In genomic region chr4:52651993-52652672, GRCh38 we compare ENCODE assay signal across 23 cellular contexts. TPM values are rescaled to one million over a fixed set of nuclear protein-coding genes. Genes with fewer than 3 reads are reported as not detected.
DNase-seq lines count a peak whose midpoint lies in the region; ATAC-seq and TF ChIP-seq lines count a peak whose summit lies in the region.
"Had no signal": no experiment of that assay in that cellular context is flagged by ENCODE, and none has a peak within 500 bp of the region (broad histone marks: within the 10 kb centered on the region; RNA-seq: fewer than 3 reads in every experiment).

No MANE protein-coding gene starts in this region.

- no peak for DNase-seq in activated T-cell treated with anti-CD3 and anti-CD28 coated beads, Interleukin-2, amount 50 U/mL, for 72 hours
- no peak for DNase-seq in activated T-cell treated with anti-CD3 and anti-CD28 coated beads for 4 hours
- DNase-seq in central memory CD8-positive, alpha-beta T cell (ENCODE audit: low spot score in 2 of 2): no peak
- DNase-seq in thoracic aorta (ENCODE audit: low spot score): no peak
- no peak for DNase-seq in epidermal melanocyte (ENCODE audit: insufficient read length, low spot score)
- no peak for DNase-seq in AG20443 (ENCODE audit: low spot score)
- DNase-seq: activated CD8-positive, alpha-beta memory T cell treated with anti-CD3 and anti-CD28 coated beads for 24 hours; activated T-cell treated with anti-CD3 and anti-CD28 coated beads, Interleukin-2, amount 50 U/mL, for 48 hours; dorsolateral prefrontal cortex; heart right ventricle; left colon; mesenchymal stem cell; MM.1S; NCI-H1417; NCI-H2081 treated with DMSO at 0.1 percent for 48 hours; NCI-H345; T1000; upper lobe of right lung had no signal

- peaks cover 0 to 8% of the 10 kb centered on the region in 2 donors for H3K36me3 Mint-ChIP-seq in activated T-cell treated with anti-CD3 and anti-CD28 coated beads, Interleukin-2, amount 50 U/mL, for 72 hours (ENCODE audit: insufficient read depth in 2 of 2)
- H3K36me3 Mint-ChIP-seq in IgD-negative memory B cell: peaks cover 3% of the 10 kb centered on the region
- no peaks in the 10 kb centered on the region for H3K36me3 Mint-ChIP-seq in central memory CD8-positive, alpha-beta T cell (ENCODE audit: insufficient read depth)

- H3K36me3 ChIP-seq in thoracic aorta: no peaks in the 10 kb centered on the region
- H3K36me3 ChIP-seq: heart right ventricle, upper lobe of right lung had no signal

- H3K27ac Mint-ChIP-seq in activated T-cell treated with anti-CD3 and anti-CD28 coated beads, Interleukin-2, amount 50 U/mL, for 72 hours: peak overlapping the region; percentile 0
- peak overlapping the region in 1 of 3 donors; percentile 35 for H3K27ac Mint-ChIP-seq in IgD-negative memory B cell
- peak overlapping the region; percentile 8 for H3K27ac Mint-ChIP-seq in central memory CD8-positive, alpha-beta T cell (ENCODE audit: low read depth)
- H3K27ac Mint-ChIP-seq: activated naive CD4-positive, alpha-beta T cell treated with anti-CD3 and anti-CD28 coated beads, Interleukin-2, amount 50 U/mL, for 72 hours had no signal

- no peak for TF ChIP-seq CTCF in thoracic aorta (IDR thresholded peaks at IDR 0.05)

- ATAC-seq in activated T-cell treated with anti-CD3 and anti-CD28 coated beads, Interleukin-2, amount 50 U/mL, for 72 hours (replicated peaks in 1 of 2): no peak
- no peak for ATAC-seq in central memory CD8-positive, alpha-beta T cell (replicated peaks; ENCODE audit: extremely low read depth, poor library complexity, severe bottlenecking)
- no peak for ATAC-seq in thoracic aorta (ENCODE audit: insufficient number of reproducible peaks, low FRiP score, low read depth)
- no peak for ATAC-seq in GM19397 (IDR thresholded peaks at IDR 0.05; ENCODE audit: unreplicated experiment)
- ATAC-seq: activated naive CD4-positive, alpha-beta T cell treated with anti-CD3 and anti-CD28 coated beads, Interleukin-2, amount 50 U/mL, for 72 hours; heart right ventricle; left colon; SK-N-SH treated with all-trans-retinoic acid at 6 μM for 48 hours; upper lobe of right lung had no signal

- H3K27me3 Mint-ChIP-seq in activated T-cell treated with anti-CD3 and anti-CD28 coated beads, Interleukin-2, amount 50 U/mL, for 72 hours (ENCODE audit: low read depth): peaks cover 7% of the 10 kb centered on the region
- H3K27me3 Mint-ChIP-seq in IgD-negative memory B cell: no peaks in the 10 kb centered on the region
- no peaks in the 10 kb centered on the region for H3K27me3 Mint-ChIP-seq in central memory CD8-positive, alpha-beta T cell

- H3K9me3 ChIP-seq in thoracic aorta: no peaks in the 10 kb centered on the region
- H3K9me3 ChIP-seq: upper lobe of right lung had no signal

- H3K9me3 Mint-ChIP-seq in activated T-cell treated with anti-CD3 and anti-CD28 coated beads, Interleukin-2, amount 50 U/mL, for 72 hours: peaks cover 0 to 3% of the 10 kb centered on the region in 2 donors
- peaks cover 0 to 2% (median 0%) of the 10 kb centered on the region in 3 donors for H3K9me3 Mint-ChIP-seq in IgD-negative memory B cell
- H3K9me3 Mint-ChIP-seq in central memory CD8-positive, alpha-beta T cell: no peaks in the 10 kb centered on the region

- H3K27me3 ChIP-seq in thoracic aorta (replicated peaks; ENCODE audit: insufficient read depth): no peaks in the 10 kb centered on the region
- H3K27me3 ChIP-seq: dorsolateral prefrontal cortex, heart right ventricle, upper lobe of right lung had no signal

- peaks cover 18 to 60% of the 10 kb centered on the region in 2 donors for H3K4me1 ChIP-seq in thoracic aorta (ENCODE audit: control insufficient read depth in 1 of 2, low read depth in 2 of 2)
- H3K4me1 ChIP-seq: upper lobe of right lung had no signal

- H3K4me3 Mint-ChIP-seq in activated T-cell treated with anti-CD3 and anti-CD28 coated beads, Interleukin-2, amount 50 U/mL, for 72 hours: no peak overlapping the region
- peak overlapping the region in 3 of 4 donors; percentile 49 to 71 (median 56) for H3K4me3 Mint-ChIP-seq in IgD-negative memory B cell
- no peak overlapping the region for H3K4me3 Mint-ChIP-seq in central memory CD8-positive, alpha-beta T cell

- no peak overlapping the region for H3K4me3 ChIP-seq in thoracic aorta
- H3K4me3 ChIP-seq: dorsolateral prefrontal cortex, heart right ventricle, upper lobe of right lung had no signal

- H3K27ac ChIP-seq in thoracic aorta: peak overlapping the region; percentile 13 to 40
- H3K27ac ChIP-seq: epithelial cell of prostate, upper lobe of right lung had no signal

- H3K4me1 Mint-ChIP-seq in activated T-cell treated with anti-CD3 and anti-CD28 coated beads, Interleukin-2, amount 50 U/mL, for 72 hours (ENCODE audit: low read depth): peaks cover 11% of the 10 kb centered on the region
- peaks cover 9 to 28% (median 18%) of the 10 kb centered on the region in 3 donors for H3K4me1 Mint-ChIP-seq in IgD-negative memory B cell
- peaks cover 38% of the 10 kb centered on the region for H3K4me1 Mint-ChIP-seq in central memory CD8-positive, alpha-beta T cell

RNA-seq across cellular contexts. Expression of gene USP46, which starts 7.0 kb away (rescaled TPM):
- 1 to 10 TPM; 4.9 to 8.5 TPM for total RNA-seq in activated T-cell treated with anti-CD3 and anti-CD28 coated beads, Interleukin-2, amount 50 U/mL, for 72 hours
- polyA plus RNA-seq in IgD-negative memory B cell: 3.5 TPM
- total RNA-seq in thoracic aorta: 10 to 100 TPM; 12.2 to 15.5 TPM

Comparison
In these comparisons a context has a peak if more than half of its experiments do, and no peak if none do; other contexts are left out.
1. H3K4me3 Mint-ChIP-seq: peak in IgD-negative memory B cell (3 of 4); none in activated T-cell treated with anti-CD3 and anti-CD28 coated beads, Interleukin-2, amount 50 U/mL, for 72 hours (0 of 2) and central memory CD8-positive, alpha-beta T cell (single experiment).